Comparison of ENCODE assay signal across 11 cellular contexts in genomic region chr1:24926596-24927249, GRCh38. TPM values are rescaled to one million over a fixed set of nuclear protein-coding genes. Genes with fewer than 3 reads are reported as not detected.
A peak's percentile ranks its signal among the peaks of the same experiment; 100 is the strongest.
DNase-seq lines count a peak whose midpoint lies in the region; ATAC-seq, FAIRE-seq and TF ChIP-seq lines count a peak whose summit lies in the region.
"Had no signal": no experiment of that assay in that cellular context is flagged by ENCODE, and none has a peak within 500 bp of the region (broad histone marks: within the 10 kb centered on the region; RNA-seq: fewer than 3 reads in every experiment).

No MANE protein-coding gene starts in this region.

- no peak for TF ChIP-seq EP300 in H1 (IDR thresholded peaks at IDR 0.05; ENCODE audit: borderline replicate concordance in 1 of 2, low read depth in 2 of 2, low read length in 2 of 2)

- peaks cover 68% of the 10 kb centered on the region for H3K4me1 Mint-ChIP-seq in activated naive CD4-positive, alpha-beta T cell treated with anti-CD3 and anti-CD28 coated beads for 36 hours (ENCODE audit: low read depth)
- peaks cover 78% of the 10 kb centered on the region for H3K4me1 Mint-ChIP-seq in stimulated activated naive CD8-positive, alpha-beta T cell treated with anti-CD3 and anti-CD28 coated beads, Interleukin-15, amount 100 ng/mL, for 72 hours

- intact Hi-C loops in activated naive CD4-positive, alpha-beta T cell treated with anti-CD3 and anti-CD28 coated beads for 36 hours (cut with micrococcal nuclease) = no loop called here
- intact Hi-C loops in Panc1 (cut with micrococcal nuclease; ENCODE audit: unreplicated experiment) = loop anchor here (10.0 kb wide), 1 partner anchor 168 kb away; no protein-coding TSS in a partner anchor

- H3K79me2 ChIP-seq in H1 (ENCODE audit: control insufficient read depth in 1 of 2, insufficient read depth in 2 of 2, low read length in 2 of 2) = no peaks in the 10 kb centered on the region

- H3K4me1 ChIP-seq in Panc1 (ENCODE audit: control insufficient read depth, insufficient read depth, low read length) (no peaks in the 10 kb centered on the region; the same call in 1 of the 2 replicates), H1 (replicated peaks in 1 of 4; ENCODE audit: control insufficient read depth in 3 of 4, insufficient read depth in 4 of 4, low read length in 3 of 4) (peaks cover 3 to 45% (median 34%) of the 10 kb centered on the region in 4 experiments)

- no peak overlapping the region for H3K56ac ChIP-seq in H1 (replicated peaks; ENCODE audit: insufficient read length, low read depth, low read length)

- peak overlapping the region; percentile 71 to 74 for H3K4me2 ChIP-seq in H1 (ENCODE audit: insufficient read depth in 1 of 2, low read depth in 2 of 2, low read length in 2 of 2)

- H3K18ac ChIP-seq in H1 (ENCODE audit: extremely low read depth, low read length) = peak overlapping the region; percentile 28; the same call in 1 of the 2 replicates

- H3K4me3 ChIP-seq in Panc1 (ENCODE audit: low read depth in 2 of 2, low read length in 2 of 2) (no peak overlapping the region), H1 (ENCODE audit: extremely low read depth in 1 of 4, insufficient read depth in 2 of 4, low read depth in 3 of 4, low read length in 4 of 4) (peak overlapping the region; percentile 12 to 58 (median 24); a peak in 5 of 8 replicates)
- H3K4me3 ChIP-seq: dorsolateral prefrontal cortex, HAP-1 had no signal

- DNase-seq in activated naive CD4-positive, alpha-beta T cell treated with anti-CD3 and anti-CD28 coated beads for 36 hours = no peak
- no peak for DNase-seq in activated naive CD4-positive, alpha-beta T cell treated with Interleukin-2 at 50 U/mL for 16 hours
- DNase-seq in Panc1 (ENCODE audit: low read depth, low spot score) = no peak
- DNase-seq in H1 (ENCODE audit: low read depth in 1 of 2, low spot score in 2 of 2) = no peak
- DNase-seq in stimulated activated naive CD8-positive, alpha-beta T cell treated with anti-CD3 and anti-CD28 coated beads, Interleukin-15, amount 100 ng/mL, for 72 hours = no peak
- DNase-seq in HT-29 (ENCODE audit: low spot score) = no peak
- DNase-seq in NCI-H226 = no peak
- DNase-seq: dorsolateral prefrontal cortex; stimulated activated CD4-positive, alpha-beta T cell treated with anti-CD3 and anti-CD28 coated beads, Interleukin-4, amount 100 ng/mL, for 4 hours had no signal

- no peak overlapping the region for H3K14ac ChIP-seq in H1 (ENCODE audit: insufficient read length)

- H3K27ac ChIP-seq in Panc1 (ENCODE audit: low read length) = no peak overlapping the region
- no peak overlapping the region for H3K27ac ChIP-seq in H1 (ENCODE audit: low read depth, low read length)
- H3K27ac ChIP-seq: dorsolateral prefrontal cortex had no signal

- peaks cover 21% of the 10 kb centered on the region; the same call in 1 of the 2 replicates for H3K23me2 ChIP-seq in H1 (ENCODE audit: low read depth, low read length)

- H3K27me3 ChIP-seq in Panc1 (ENCODE audit: control insufficient read depth, insufficient read depth, low read length) (no peaks in the 10 kb centered on the region; the same call in 1 of the 2 replicates), H1 (replicated peaks in 1 of 4; ENCODE audit: control insufficient read depth in 3 of 4, extremely low read depth in 1 of 4, insufficient read depth in 3 of 4, low read length in 3 of 4) (peaks cover 53 to 73% (median 67%) of the 10 kb centered on the region in 4 experiments)

- TF ChIP-seq CTCF in Panc1 (IDR thresholded peaks at IDR 0.05) (no peak), H1 (IDR thresholded peaks at IDR 0.05; ENCODE audit: control extremely low read depth in 1 of 3, insufficient read depth in 1 of 3, low read depth in 1 of 3, low read length in 3 of 3) (no peak)

- H3K27me3 Mint-ChIP-seq in activated naive CD4-positive, alpha-beta T cell treated with anti-CD3 and anti-CD28 coated beads for 36 hours (ENCODE audit: low read depth) = no peaks in the 10 kb centered on the region
- no peaks in the 10 kb centered on the region for H3K27me3 Mint-ChIP-seq in stimulated activated naive CD8-positive, alpha-beta T cell treated with anti-CD3 and anti-CD28 coated beads, Interleukin-15, amount 100 ng/mL, for 72 hours

- H2BK5ac ChIP-seq in H1 (ENCODE audit: low read depth, low read length) = no peak overlapping the region; the same call in 1 of the 2 replicates

- no peak for TF ChIP-seq POLR2A in H1 (IDR thresholded peaks at IDR 0.05; ENCODE audit: control extremely low read depth in 1 of 2, low read depth in 2 of 2, low read length in 2 of 2)

- no peak overlapping the region for H3K4ac ChIP-seq in H1 (replicated peaks; ENCODE audit: insufficient read length, low read depth, low read length)

- H3K4me3 Mint-ChIP-seq in activated naive CD4-positive, alpha-beta T cell treated with anti-CD3 and anti-CD28 coated beads for 36 hours = peak overlapping the region; percentile 94
- H3K4me3 Mint-ChIP-seq in stimulated activated naive CD8-positive, alpha-beta T cell treated with anti-CD3 and anti-CD28 coated beads, Interleukin-15, amount 100 ng/mL, for 72 hours = peak overlapping the region; percentile 96 to 98

- FAIRE-seq in H1 (lab: Jason Lieb, UNC) = peak; percentile 42

- no peak overlapping the region for H4K8ac ChIP-seq in H1 (ENCODE audit: extremely low read depth, insufficient read depth, low read length)

- no peak for TF ChIP-seq RAD21 in H1 (IDR thresholded peaks at IDR 0.05 in 1 of 2, conservative IDR thresholded peaks at IDR 0.05 in 1 of 2; ENCODE audit: low read depth in 2 of 2, low read length in 2 of 2)

- 10% methylated on average over 15 of the region's 15 CpGs; no CpG with 5 or more reads in 1 of the 2 experiments for WGBS in H1 (ENCODE audit: extremely low coverage in 1 of 2, insufficient coverage in 1 of 2, insufficient read length in 1 of 2, insufficient replicate concordance in 2 of 2, low coverage in 1 of 2, low lambda C conversion rate in 2 of 2, missing lambda C conversion rate in 1 of 2), 2 experiments

- no peak overlapping the region for H2AK5ac ChIP-seq in H1 (ENCODE audit: low read depth, low read length)

- H3K27ac Mint-ChIP-seq in activated naive CD4-positive, alpha-beta T cell treated with anti-CD3 and anti-CD28 coated beads for 36 hours = peak overlapping the region; percentile 92
- peak overlapping the region in 1 of 2 donors; percentile 86 for H3K27ac Mint-ChIP-seq in stimulated activated naive CD8-positive, alpha-beta T cell treated with anti-CD3 and anti-CD28 coated beads, Interleukin-15, amount 100 ng/mL, for 72 hours

- peaks cover 0 to 6% of the 10 kb centered on the region in 2 experiments for H4K20me1 ChIP-seq in H1 (replicated peaks in 1 of 2; ENCODE audit: control insufficient read depth in 1 of 2, insufficient read depth in 2 of 2, low read length in 2 of 2)

- in situ Hi-C loops in Panc1 (cut with HindIII; ENCODE audit: low pct_unique_long_range_greater_than_20kb, low sequenced_read_pairs) = no loop called here

- POLR2A ChIA-PET in Panc1 (lab: Charles Lee) (no interaction called here), H1 (lab: Charles Lee; ENCODE audit: partially characterized antibody) (interaction anchor here (0.6 to 1.3 kb wide), 4 partner anchors 9 to 47 kb away, joined by 3 to 8 read pairs (median 3); no protein-coding TSS in a partner anchor)

- H3K36me3 ChIP-seq in Panc1 (ENCODE audit: control insufficient read depth, insufficient read depth, low read length) (peaks cover 5% of the 10 kb centered on the region; the same call in 1 of the 2 replicates), H1 (ENCODE audit: control insufficient read depth in 2 of 4, insufficient read depth in 4 of 4, low read length in 3 of 4) (no peaks in the 10 kb centered on the region)

- H2AFZ ChIP-seq in H1 (ENCODE audit: low read length) = no peak overlapping the region

- H2BK12ac ChIP-seq in H1 (ENCODE audit: low read depth, low read length) = peak overlapping the region; percentile 30; the same call in 1 of the 2 replicates

- no peak overlapping the region for H2BK20ac ChIP-seq in H1 (ENCODE audit: low read length)

- BruUV-seq in Panc1 (replicated peaks; lab: Mats Ljungman, UMichigan) = no TSS peak

- CTCF ChIA-PET in activated naive CD4-positive, alpha-beta T cell treated with anti-CD3 and anti-CD28 coated beads for 36 hours (lab: Charles Lee) = interaction anchor here (0.9 to 10.5 kb wide), 8 partner anchors 29 to 238 kb away, joined by 3 to 144 read pairs (median 5); no protein-coding TSS in a partner anchor
- CTCF ChIA-PET in Panc1 (lab: Charles Lee) (no interaction called here), H1 (lab: Charles Lee; ENCODE audit: partially characterized antibody) (interaction anchor here (0.6 to 4.1 kb wide), 22 partner anchors 8 to 338 kb away, joined by 3 to 27 read pairs (median 4); no protein-coding TSS in a partner anchor)

- no peak overlapping the region for H3K9ac ChIP-seq in H1 (replicated peaks in 1 of 4; ENCODE audit: extremely low read depth in 1 of 4, low read depth in 3 of 4, low read length in 3 of 4)

- no peak overlapping the region for H2BK120ac ChIP-seq in H1 (replicated peaks; ENCODE audit: low read depth, low read length)

- H3K23ac ChIP-seq in H1 (ENCODE audit: insufficient read length) = no peak overlapping the region

- no peaks in the 10 kb centered on the region for H3K9me3 Mint-ChIP-seq in activated naive CD4-positive, alpha-beta T cell treated with anti-CD3 and anti-CD28 coated beads for 36 hours
- H3K9me3 Mint-ChIP-seq in stimulated activated naive CD8-positive, alpha-beta T cell treated with anti-CD3 and anti-CD28 coated beads, Interleukin-15, amount 100 ng/mL, for 72 hours = no peaks in the 10 kb centered on the region

- no peak overlapping the region for H4K5ac ChIP-seq in H1 (ENCODE audit: insufficient read length, low read depth, low read length)

- no peak overlapping the region for H2BK15ac ChIP-seq in H1 (ENCODE audit: low read length)

- no peaks in the 10 kb centered on the region for H3K79me1 ChIP-seq in H1 (ENCODE audit: low read depth, low read length)

- H3K9me3 ChIP-seq in Panc1 (ENCODE audit: control insufficient read depth, insufficient read depth, low read depth, low read length) (no peaks in the 10 kb centered on the region), H1 (ENCODE audit: insufficient read depth in 2 of 2, low read depth in 1 of 2, low read length in 1 of 2) (no peaks in the 10 kb centered on the region)
- H3K9me3 ChIP-seq: HAP-1 had no signal

- ATAC-seq in Panc1 (peak; percentile 52; the same call in 1 of the 2 replicates), HG02840 (IDR thresholded peaks at IDR 0.05; ENCODE audit: low FRiP score, unreplicated experiment) (no peak)
- ATAC-seq in stimulated activated naive CD8-positive, alpha-beta T cell treated with anti-CD3 and anti-CD28 coated beads, Interleukin-15, amount 100 ng/mL, for 72 hours = no peak

- H3K36me3 Mint-ChIP-seq in activated naive CD4-positive, alpha-beta T cell treated with anti-CD3 and anti-CD28 coated beads for 36 hours (ENCODE audit: low read depth) = peaks cover 65% of the 10 kb centered on the region

- H4K91ac ChIP-seq in H1 (replicated peaks; ENCODE audit: insufficient read length, low read length) = no peak overlapping the region

RNA-seq across cellular contexts. Expression of gene RUNX3, which starts 3.4 kb away (rescaled TPM):
- 10 to 100 TPM; 72.3 to 83.8 TPM for total RNA-seq in activated naive CD4-positive, alpha-beta T cell treated with anti-CD3 and anti-CD28 coated beads for 36 hours
- 0.10 TPM for total RNA-seq in Panc1 (2021; ENCODE audit: unreplicated experiment)
- 0.06 TPM for polyA plus RNA-seq in Panc1 (2012; ENCODE audit: insufficient read length)
- total RNA-seq in H1 (2021; fragmentation: NEBNext Ultra II Directional; extraction: Animal tissue kit (Norgen Biotek cat#: 25700)) = 0.48 and 0.82 TPM in 2 replicates
- 0.49 and 0.62 TPM in 2 replicates for polyA plus RNA-seq in H1 (2011; rRNA removed)
- polyA plus RNA-seq in H1 (2011; cell fraction: cytosol; rRNA removed) = 0.44 TPM
- polyA plus RNA-seq in H1 (2011; cell fraction: nucleus; rRNA removed) = 0.70 TPM
- polyA plus RNA-seq in H1 (2012, experiment 1 of 2) = 0.33 to 1.3 TPM (median 0.64 TPM) in 4 replicates
- 0.55 TPM for polyA plus RNA-seq in H1 (2012, experiment 2 of 2)
- 0.61 TPM for polyA plus RNA-seq in H1 (2013, experiment 1 of 2)
- 0.52 TPM for polyA plus RNA-seq in H1 (2013, experiment 2 of 2)
- polyA minus RNA-seq in H1 (2011; rRNA and poly(A)+ RNA removed) = 0.13 TPM in 1 of 2 replicates, not detected in the other
- polyA minus RNA-seq in H1 (2011; cell fraction: cytosol; rRNA and poly(A)+ RNA removed) = 1.5 TPM
- polyA minus RNA-seq in H1 (2011; cell fraction: nucleus; rRNA and poly(A)+ RNA removed) = 0.30 TPM
- total RNA-seq in HT-29 (2014; rRNA removed; shearing (Covaris generic)) = 0.18 TPM in 1 of 2 replicates, not detected in the other

Comparison
In these comparisons a context has a peak if more than half of its experiments do, and no peak if none do; other contexts are left out.
1. H3K4me3 ChIP-seq: peak in H1 (4 of 4); none in Panc1 (0 of 2).
2. RNA of gene RUNX3, which starts 3.4 kb away (total RNA-seq): 72.3 to 83.8 TPM in activated naive CD4-positive, alpha-beta T cell treated with anti-CD3 and anti-CD28 coated beads for 36 hours; 0.48 to 0.82 TPM in H1, 0.18 TPM in HT-29 and 0.10 TPM in Panc1 (single experiment); every median in the first group is over 10 times any median in the second.